1 cellular context compared by ENCODE assay signal in genomic region chr19:10565567-10566407, GRCh38.
A peak's percentile ranks its signal among the peaks of the same experiment; 100 is the strongest.
TF ChIP-seq lines count a peak whose summit lies in the region.

KRI1 (minus strand) TSS chr19:10566010; CDS start chr19:10565999, 11 bp downstream.

TF ChIP-seq in HepG2, 621 proteins besides CTCF, POLR2A, EP300 and RAD21 (continued from another document and continues in another):
- TF ChIP-seq ZNF687 (CRISPR knock-in tag; IDR thresholded peaks at IDR 0.05), result peak; percentile 98
- 0 out of 2 replicates have a peak, but pooled peaks have one; percentile 42 for TF ChIP-seq ZNF362 (CRISPR knock-in tag; IDR thresholded peaks at IDR 0.05; ENCODE audit: borderline replicate concordance)
- no peak for TF ChIP-seq SMARCE1 (IDR thresholded peaks at IDR 0.05; ENCODE audit: borderline replicate concordance)
- peak; percentile 92; the same call in 1 of the 2 replicates for TF ChIP-seq CC2D1A (CRISPR knock-in tag; IDR thresholded peaks at IDR 0.05)
- TF ChIP-seq TOE1 (CRISPR knock-in tag; IDR thresholded peaks at IDR 0.05), result peak; percentile 61; the same call in 1 of the 2 replicates
- no peak for TF ChIP-seq ZSCAN12 (CRISPR knock-in tag; IDR thresholded peaks at IDR 0.05)
- TF ChIP-seq ZNF75D (CRISPR knock-in tag; IDR thresholded peaks at IDR 0.05; ENCODE audit: borderline replicate concordance), result no peak
- TF ChIP-seq ZNF468 (CRISPR knock-in tag; IDR thresholded peaks at IDR 0.05), result no peak
- peak; percentile 74 for TF ChIP-seq SATB2 (CRISPR knock-in tag; IDR thresholded peaks at IDR 0.05)
- TF ChIP-seq CREBL2 (CRISPR knock-in tag; IDR thresholded peaks at IDR 0.05; ENCODE audit: borderline replicate concordance), result no peak; the same call in 1 of the 2 replicates
- TF ChIP-seq GFI1 (CRISPR knock-in tag; IDR thresholded peaks at IDR 0.05; ENCODE audit: borderline replicate concordance), result peak; percentile 48; the same call in 1 of the 2 replicates
- TF ChIP-seq ZNF558 (CRISPR knock-in tag; IDR thresholded peaks at IDR 0.05; ENCODE audit: borderline replicate concordance), result no peak; the same call in 1 of the 2 replicates
- no peak for TF ChIP-seq TCF7L2 (IDR thresholded peaks at IDR 0.05; ENCODE audit: low read depth, low read length)
- TF ChIP-seq CREB1 (IDR thresholded peaks at IDR 0.05), result no peak
- TF ChIP-seq CREB1 (CRISPR knock-in tag; IDR thresholded peaks at IDR 0.05), result no peak
- TF ChIP-seq ELF1 (CRISPR knock-in tag; IDR thresholded peaks at IDR 0.05), result peak; percentile 86
- TF ChIP-seq PCBP2 (optimal IDR thresholded peaks at IDR 0.05; ENCODE audit: low read depth, low read length, poor library complexity, severe bottlenecking), result no peak
- TF ChIP-seq PRPF4 (IDR thresholded peaks at IDR 0.05; ENCODE audit: low read depth, low read length, poor library complexity, severe bottlenecking), result no peak
- peak; percentile 93; the same call in 1 of the 2 replicates for TF ChIP-seq NFATC3 (CRISPR knock-in tag; IDR thresholded peaks at IDR 0.05)
- no peak for TF ChIP-seq SRSF4 (IDR thresholded peaks at IDR 0.05; ENCODE audit: low read depth, low read length, poor library complexity, severe bottlenecking)
- TF ChIP-seq NFKB2 (CRISPR knock-in tag; IDR thresholded peaks at IDR 0.05; ENCODE audit: borderline replicate concordance), result peak; percentile 97
- TF ChIP-seq HMG20B (CRISPR knock-in tag; conservative IDR thresholded peaks at IDR 0.05), result 0 out of 2 replicates have a peak, but pooled peaks have one; percentile 31
- TF ChIP-seq RFX3 (CRISPR knock-in tag; IDR thresholded peaks at IDR 0.05), result no peak
- no peak for TF ChIP-seq RBM22 (optimal IDR thresholded peaks at IDR 0.05; ENCODE audit: low read length)
- TF ChIP-seq ZNF615 (CRISPR knock-in tag; IDR thresholded peaks at IDR 0.05; ENCODE audit: borderline replicate concordance), result 0 out of 2 replicates have a peak, but pooled peaks have one; percentile 29
- peak; percentile 85; the same call in 1 of the 2 replicates for TF ChIP-seq ZFP41 (CRISPR knock-in tag; IDR thresholded peaks at IDR 0.05; ENCODE audit: borderline replicate concordance)
- peak; percentile 82 for TF ChIP-seq THAP11 (CRISPR knock-in tag; IDR thresholded peaks at IDR 0.05)
- no peak for TF ChIP-seq RBAK (CRISPR knock-in tag; IDR thresholded peaks at IDR 0.05)
- peak; percentile 78 for TF ChIP-seq ZNF800 (CRISPR knock-in tag; IDR thresholded peaks at IDR 0.05)
- no peak for TF ChIP-seq ZNF101 (CRISPR knock-in tag; IDR thresholded peaks at IDR 0.05; ENCODE audit: borderline replicate concordance, low read depth)
- peak; percentile 99 for TF ChIP-seq ZNF546 (CRISPR knock-in tag; conservative IDR thresholded peaks at IDR 0.05)
- TF ChIP-seq KLF11 (CRISPR knock-in tag; IDR thresholded peaks at IDR 0.05), result peak; percentile 75; the same call in 1 of the 2 replicates
- peak; percentile 58; the same call in 1 of the 2 replicates for TF ChIP-seq ZBTB7B (CRISPR knock-in tag; IDR thresholded peaks at IDR 0.05)
- 0 out of 2 replicates have a peak, but pooled peaks have one; percentile 52 for TF ChIP-seq SP2 (CRISPR knock-in tag; IDR thresholded peaks at IDR 0.05)
- no peak for TF ChIP-seq DPF2 (CRISPR knock-in tag; IDR thresholded peaks at IDR 0.05; ENCODE audit: borderline replicate concordance, low read depth)
- no peak for TF ChIP-seq NR1H2 (CRISPR knock-in tag; IDR thresholded peaks at IDR 0.05; ENCODE audit: borderline replicate concordance, low read depth)
- TF ChIP-seq TCF7 (IDR thresholded peaks at IDR 0.05; ENCODE audit: low read depth), result no peak
- TF ChIP-seq MTA1 (CRISPR knock-in tag; IDR thresholded peaks at IDR 0.05; ENCODE audit: borderline replicate concordance), result no peak
- peak; percentile 82; the same call in 1 of the 2 replicates for TF ChIP-seq ZNF749 (CRISPR knock-in tag; IDR thresholded peaks at IDR 0.05; ENCODE audit: borderline replicate concordance)
- TF ChIP-seq DDIT3 (CRISPR knock-in tag; IDR thresholded peaks at IDR 0.05), result no peak
- TF ChIP-seq EEA1 (CRISPR knock-in tag; IDR thresholded peaks at IDR 0.05; ENCODE audit: borderline replicate concordance), result peak; percentile 90
- no peak for TF ChIP-seq ZNF382 (CRISPR knock-in tag; IDR thresholded peaks at IDR 0.05; ENCODE audit: borderline replicate concordance)
- peak; percentile 93 for TF ChIP-seq ARID4A (CRISPR knock-in tag; IDR thresholded peaks at IDR 0.05; ENCODE audit: borderline replicate concordance)
- peak; percentile 97 for TF ChIP-seq ZSCAN9 (CRISPR knock-in tag; IDR thresholded peaks at IDR 0.05; ENCODE audit: borderline replicate concordance)
- TF ChIP-seq ZBTB37 (CRISPR knock-in tag; IDR thresholded peaks at IDR 0.05), result no peak
- TF ChIP-seq ZNF350 (CRISPR knock-in tag; IDR thresholded peaks at IDR 0.05; ENCODE audit: borderline replicate concordance, low read depth), result peak; percentile 58; the same call in 1 of the 2 replicates
- TF ChIP-seq EED (CRISPR knock-in tag; IDR thresholded peaks at IDR 0.05), result peak; percentile 70
- no peak; the same call in 1 of the 2 replicates for TF ChIP-seq ZNF703 (CRISPR knock-in tag; IDR thresholded peaks at IDR 0.05; ENCODE audit: borderline replicate concordance)
- peak; percentile 100 for TF ChIP-seq ZBED4 (CRISPR knock-in tag; IDR thresholded peaks at IDR 0.05; ENCODE audit: borderline replicate concordance)
